ENCODE assay signal across 24 cellular contexts in the genomic region with DNA sequence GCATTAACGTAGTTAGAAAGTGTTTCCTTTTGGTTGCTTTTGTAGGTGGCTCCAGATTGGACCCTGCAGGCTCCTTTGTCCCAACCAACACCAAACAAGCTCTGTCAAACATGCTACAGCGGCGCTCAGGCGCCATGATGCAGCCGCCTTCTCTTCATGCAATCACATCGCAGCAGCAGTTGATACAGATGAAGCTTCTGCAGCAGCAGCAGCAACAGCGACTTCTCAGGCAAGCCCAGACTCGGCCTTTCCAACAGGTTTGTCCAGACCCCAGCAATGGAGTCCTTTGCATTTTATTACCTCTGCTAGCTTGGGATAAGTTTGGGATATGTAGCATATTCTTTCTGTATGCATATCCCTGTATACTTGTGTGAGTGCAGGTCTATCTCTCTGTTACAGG. TPM values are rescaled to one million over a fixed set of nuclear protein-coding genes. Genes with fewer than 3 reads are reported as not detected.
DNase-seq lines count a peak whose midpoint lies in the region; ATAC-seq, FAIRE-seq and TF ChIP-seq lines count a peak whose summit lies in the region.
"Had no signal": no experiment of that assay in that cellular context is flagged by ENCODE, and none has a peak within 500 bp of the region (broad histone marks: within the 10 kb centered on the region; RNA-seq: fewer than 3 reads in every experiment).

No MANE protein-coding gene starts in this region.

- H3K79me2 ChIP-seq in mammary epithelial cell (ENCODE audit: insufficient read depth, low read length), result no peaks in the 10 kb centered on the region

- no peaks in the 10 kb centered on the region for H3K9me3 ChIP-seq in mammary epithelial cell (replicated peaks; ENCODE audit: insufficient read depth, low read length)
- H3K9me3 ChIP-seq: SK-N-SH had no signal

- DNase-seq in mammary epithelial cell, result peak; percentile 33
- DNase-seq in MCF 10A (ENCODE audit: unreplicated experiment), result no peak
- DNase-seq in bronchial epithelial cell (ENCODE audit: low read depth), result peak; percentile 69
- peak; percentile 53 for DNase-seq in islet precursor cell
- peak; percentile 46 for DNase-seq in ureter (ENCODE audit: low spot score)
- no peak for DNase-seq in stimulated activated CD4-positive, alpha-beta T cell treated with anti-CD3 and anti-CD28 coated beads, Interleukin-4, amount 100 ng/mL, for 1 hour
- no peak for DNase-seq in retina
- DNase-seq: AML-193, DND-41, GDM1, GOT3, NCI-H1092 treated with DMSO at 0.1 percent for 48 hours, NCI-H146, NCI-H2081, NCI-H2171 treated with DMSO at 0.1 percent for 48 hours, NCI-H446 treated with DMSO at 0.1 percent for 48 hours, NCI-H774, Right ventricle myocardium superior, SK-N-SH had no signal

- no TSS peak for BruUV-seq in mammary epithelial cell (replicated peaks; lab: Mats Ljungman, UMichigan)
- no TSS peak for BruUV-seq in MCF 10A (replicated peaks; lab: Mats Ljungman, UMichigan)

- no peaks in the 10 kb centered on the region for H3K27me3 Mint-ChIP-seq in MCF 10A (ENCODE audit: insufficient read depth, unreplicated experiment)

- no peak overlapping the region for H3K27ac Mint-ChIP-seq in MCF 10A (ENCODE audit: low read depth, unreplicated experiment)

- H3K9me3 Mint-ChIP-seq in MCF 10A (ENCODE audit: unreplicated experiment), result no peaks in the 10 kb centered on the region
- H3K9me3 Mint-ChIP-seq: CD14-positive monocyte had no signal

- dilution Hi-C loops in mammary epithelial cell (cut with HindIII; ENCODE audit: low sequenced_read_pairs), result loop anchor here (5.0 kb wide), 1 partner anchor 67 kb away; a partner anchor contains a TSS

- FAIRE-seq in bronchial epithelial cell (lab: Jason Lieb, UNC), result no peak

- in situ Hi-C loops in mammary epithelial cell (cut with MboI; ENCODE audit: low sequenced_read_pairs in 2 of 2), result no loop called here

- peaks cover 18% of the 10 kb centered on the region for H3K4me1 ChIP-seq in mammary epithelial cell (ENCODE audit: insufficient read depth, low read length)

- intact Hi-C loops in mammary epithelial cell (cut with micrococcal nuclease) (no loop called here), MCF 10A (cut with micrococcal nuclease) (no loop called here)

- peak overlapping the region; percentile 29 for H2AFZ ChIP-seq in mammary epithelial cell (ENCODE audit: low read depth, low read length)

- WGBS in mammary epithelial cell (ENCODE audit: low coverage, missing lambda C conversion rate), result 59% methylated on average over 8 of the region's 8 CpGs

- TF ChIP-seq CTCF in mammary epithelial cell (conservative IDR thresholded peaks at IDR 0.05 in 1 of 2, IDR thresholded peaks at IDR 0.05 in 1 of 2; ENCODE audit: extremely low read depth in 1 of 2, insufficient read depth in 1 of 2, low read depth in 1 of 2, low read length in 2 of 2) (no peak), MCF 10A (IDR thresholded peaks at IDR 0.05; ENCODE audit: unreplicated experiment) (no peak), bronchial epithelial cell (IDR thresholded peaks at IDR 0.05; ENCODE audit: insufficient read depth, low read length, severe bottlenecking) (no peak)

- H3K27ac ChIP-seq in mammary epithelial cell (ENCODE audit: insufficient read depth, low read depth, low read length), result no peak overlapping the region
- H3K27ac ChIP-seq: 22Rv1 had no signal

- ATAC-seq in HG03280 (IDR thresholded peaks at IDR 0.05; ENCODE audit: unreplicated experiment), result no peak

- H3K4me1 Mint-ChIP-seq in MCF 10A (ENCODE audit: insufficient read depth, unreplicated experiment), result no peaks in the 10 kb centered on the region

- POLR2A ChIA-PET in MCF 10A (lab: Yijun Ruan, JAX), result no interaction called here

- H3K4me2 ChIP-seq in mammary epithelial cell (ENCODE audit: insufficient read depth, low read depth, low read length), result peak overlapping the region; percentile 10
- H3K4me2 ChIP-seq: SK-N-SH had no signal

- CTCF ChIA-PET in mammary epithelial cell (lab: Charles Lee; ENCODE audit: low non-redundant PET) (no interaction called here), MCF 10A (lab: Yijun Ruan, JAX) (interaction anchor here (0.6 kb wide), 1 partner anchor 15 kb away, joined by 3 read pairs; no protein-coding TSS in a partner anchor)

- H3K27me3 ChIP-seq in mammary epithelial cell (ENCODE audit: insufficient read depth, low read length), result no peaks in the 10 kb centered on the region
- no peaks in the 10 kb centered on the region for H3K27me3 ChIP-seq in bronchial epithelial cell (ENCODE audit: control insufficient read depth, insufficient read depth, low read length)

- H3K36me3 ChIP-seq in mammary epithelial cell (ENCODE audit: insufficient read depth, low read length) (no peaks in the 10 kb centered on the region), bronchial epithelial cell (ENCODE audit: control insufficient read depth, insufficient read depth, low read length) (no peaks in the 10 kb centered on the region)

- H4K20me1 ChIP-seq in mammary epithelial cell (ENCODE audit: insufficient read depth, low read length), result no peaks in the 10 kb centered on the region

- no peak overlapping the region for H3K9ac ChIP-seq in mammary epithelial cell (ENCODE audit: insufficient read depth, low read length)
- H3K9ac ChIP-seq: SK-N-SH had no signal

- H3K4me3 Mint-ChIP-seq in MCF 10A (ENCODE audit: unreplicated experiment), result no peak overlapping the region
- H3K4me3 Mint-ChIP-seq: CD14-positive monocyte had no signal

- H3K36me3 Mint-ChIP-seq in MCF 10A (ENCODE audit: insufficient read depth, unreplicated experiment), result no peaks in the 10 kb centered on the region
- H3K36me3 Mint-ChIP-seq: CD14-positive monocyte had no signal

- no peak overlapping the region for H3K4me3 ChIP-seq in mammary epithelial cell (replicated peaks in 1 of 3; ENCODE audit: insufficient read depth in 1 of 3, low read depth in 2 of 3, low read length in 3 of 3)
- H3K4me3 ChIP-seq in bronchial epithelial cell (ENCODE audit: low read depth, low read length), result no peak overlapping the region

RNA-seq across cellular contexts. Expression of a gene that starts 10.1 kb away (rescaled TPM):
- not detected for total RNA-seq in mammary epithelial cell
- not detected for polyA plus RNA-seq in mammary epithelial cell
- polyA minus RNA-seq in mammary epithelial cell, result not detected
- not detected in 2 replicates for total RNA-seq in MCF 10A (2022)
- not detected in 2 replicates for total RNA-seq in bronchial epithelial cell
- 0.94 TPM for total RNA-seq in ureter
- total RNA-seq: HT1080, LHCN-M2 had no signal
- polyA plus RNA-seq: SK-N-SH had no signal

Comparison
In these comparisons a context has a peak if more than half of its experiments do, and no peak if none do; other contexts are left out.
1. DNase-seq: peak in mammary epithelial cell (single experiment), bronchial epithelial cell (single experiment), islet precursor cell (single experiment) and ureter (single experiment); none in MCF 10A (single experiment), stimulated activated CD4-positive, alpha-beta T cell treated with anti-CD3 and anti-CD28 coated beads, Interleukin-4, amount 100 ng/mL, for 1 hour (single experiment) and retina (single experiment).